In genomic region chr14:70735043-70735442, GRCh38 we compare ENCODE assay signal across 20 cellular contexts.
DNase-seq lines count a peak whose midpoint lies in the region; ATAC-seq and TF ChIP-seq lines count a peak whose summit lies in the region.
"Had no signal": no experiment of that assay in that cellular context is flagged by ENCODE, and none has a peak within 500 bp of the region (broad histone marks: within the 10 kb centered on the region; RNA-seq: fewer than 3 reads in every experiment).

No MANE protein-coding gene starts in this region.

- H3K9me3 Mint-ChIP-seq in naive thymus-derived CD4-positive, alpha-beta T cell: no peaks in the 10 kb centered on the region
- H3K9me3 Mint-ChIP-seq: stimulated activated effector memory CD8-positive, alpha-beta T cell treated with anti-CD3 and anti-CD28 coated beads, Interleukin-12 subunit alpha, Interleukin-12 subunit beta, amount 100 ng/mL, for 72 hours; type B pancreatic cell had no signal

- H3K4me3 Mint-ChIP-seq in naive thymus-derived CD4-positive, alpha-beta T cell: no peak overlapping the region
- H3K4me3 Mint-ChIP-seq: activated CD8-positive, alpha-beta memory T cell treated with anti-CD3 and anti-CD28 coated beads, Interleukin-2, amount 10 ng/mL, durations not matched to agents 7 days and 5 days; stimulated activated effector memory CD8-positive, alpha-beta T cell treated with anti-CD3 and anti-CD28 coated beads, Interleukin-12 subunit alpha, Interleukin-12 subunit beta, amount 100 ng/mL, for 72 hours; type B pancreatic cell had no signal

- H3K36me3 ChIP-seq in naive thymus-derived CD4-positive, alpha-beta T cell (ENCODE audit: control insufficient read depth in 2 of 3, insufficient read depth in 3 of 3, low read length in 3 of 3): peaks cover 0 to 48% (median 19%) of the 10 kb centered on the region in 3 experiments

- peaks cover 1 to 58% (median 48%) of the 10 kb centered on the region in 5 donors for H3K36me3 Mint-ChIP-seq in naive thymus-derived CD4-positive, alpha-beta T cell

- H3K9me3 ChIP-seq in naive thymus-derived CD4-positive, alpha-beta T cell (ENCODE audit: control insufficient read depth in 2 of 3, low read length in 3 of 3): no peaks in the 10 kb centered on the region
- H3K9me3 ChIP-seq: esophagus squamous epithelium, pancreas had no signal

- no peak overlapping the region for H3K4me3 ChIP-seq in fibroblast of villous mesenchyme (ENCODE audit: low read depth, low read length)
- no peak overlapping the region for H3K4me3 ChIP-seq in naive thymus-derived CD4-positive, alpha-beta T cell (ENCODE audit: low read length)
- H3K4me3 ChIP-seq: esophagus squamous epithelium, pancreas, PC-9 had no signal

- no peak overlapping the region for H3K27ac Mint-ChIP-seq in naive thymus-derived CD4-positive, alpha-beta T cell
- H3K27ac Mint-ChIP-seq: activated CD8-positive, alpha-beta memory T cell treated with anti-CD3 and anti-CD28 coated beads, Interleukin-2, amount 10 ng/mL, durations not matched to agents 7 days and 5 days; stimulated activated effector memory CD8-positive, alpha-beta T cell treated with anti-CD3 and anti-CD28 coated beads, Interleukin-12 subunit alpha, Interleukin-12 subunit beta, amount 100 ng/mL, for 72 hours had no signal

- POLR2A ChIA-PET in naive thymus-derived CD4-positive, alpha-beta T cell (lab: Charles Lee): no interaction called here

- CTCF ChIA-PET in naive thymus-derived CD4-positive, alpha-beta T cell (lab: Charles Lee): no interaction called here

- ATAC-seq in naive thymus-derived CD4-positive, alpha-beta T cell: no peak
- ATAC-seq: activated CD4-positive, CD25-positive, alpha-beta regulatory T cell treated with anti-CD3 and anti-CD28 coated beads, Interleukin-2, amount 50 U/mL, for 24 hours; activated CD8-positive, alpha-beta memory T cell treated with anti-CD3 and anti-CD28 coated beads, Interleukin-2, amount 10 ng/mL, durations not matched to agents 7 days and 5 days; left colon; pancreas; stimulated activated effector memory CD8-positive, alpha-beta T cell treated with anti-CD3 and anti-CD28 coated beads, Interleukin-12 subunit alpha, Interleukin-12 subunit beta, amount 100 ng/mL, for 72 hours had no signal

- peaks cover 0 to 3% (median 0%) of the 10 kb centered on the region in 7 donors for H3K4me1 Mint-ChIP-seq in naive thymus-derived CD4-positive, alpha-beta T cell
- H3K4me1 Mint-ChIP-seq: activated CD8-positive, alpha-beta memory T cell treated with anti-CD3 and anti-CD28 coated beads, Interleukin-2, amount 10 ng/mL, durations not matched to agents 7 days and 5 days; stimulated activated effector memory CD8-positive, alpha-beta T cell treated with anti-CD3 and anti-CD28 coated beads, Interleukin-12 subunit alpha, Interleukin-12 subunit beta, amount 100 ng/mL, for 72 hours had no signal

- no peaks in the 10 kb centered on the region for H3K27me3 Mint-ChIP-seq in naive thymus-derived CD4-positive, alpha-beta T cell
- H3K27me3 Mint-ChIP-seq: activated CD8-positive, alpha-beta memory T cell treated with anti-CD3 and anti-CD28 coated beads, Interleukin-2, amount 10 ng/mL, durations not matched to agents 7 days and 5 days; type B pancreatic cell had no signal

- TF ChIP-seq CTCF in fibroblast of villous mesenchyme (IDR thresholded peaks at IDR 0.05; ENCODE audit: insufficient read depth, low read depth, low read length): no peak

- intact Hi-C loops in naive thymus-derived CD4-positive, alpha-beta T cell (cut with micrococcal nuclease): no loop called here

- no peak overlapping the region for H3K27ac ChIP-seq in naive thymus-derived CD4-positive, alpha-beta T cell (ENCODE audit: low read depth, low read length)
- H3K27ac ChIP-seq: esophagus squamous epithelium, pancreas, PC-9 had no signal

- DNase-seq in DMS153 treated with DMSO at 0.1 percent for 48 hours (lab: John Stamatoyannopoulos, UW; ENCODE audit: unreplicated experiment) (peak; percentile 82), NCI-H128 (lab: John Stamatoyannopoulos, UW; ENCODE audit: unreplicated experiment) (peak; percentile 69), NCI-H82 (lab: John Stamatoyannopoulos, UW) (peak; percentile 96), fibroblast of villous mesenchyme (ENCODE audit: low read depth) (peak; percentile 10), CD1c-positive myeloid dendritic cell (ENCODE audit: extremely low spot score) (no peak), germinal center (ENCODE audit: low spot score) (no peak)
- DNase-seq in activated effector memory CD4-positive, alpha-beta T cell treated with anti-CD3 and anti-CD28 coated beads, Interleukin-2, amount 50 U/mL, for 16 hours: no peak
- DNase-seq in naive thymus-derived CD4-positive, alpha-beta T cell: no peak
- DNase-seq: activated CD8-positive, alpha-beta memory T cell treated with anti-CD3 and anti-CD28 coated beads, Interleukin-2, amount 10 ng/mL, durations not matched to agents 7 days and 5 days; activated naive CD4-positive, alpha-beta T cell; AML-193; esophagus squamous epithelium; KG1; left colon; NCI-H2029 treated with DMSO at 0.1 percent for 48 hours; pancreas; PC-9 had no signal

- H3K4me1 ChIP-seq in naive thymus-derived CD4-positive, alpha-beta T cell (ENCODE audit: control insufficient read depth in 2 of 2, insufficient read depth in 2 of 2, low read length in 2 of 2): no peaks in the 10 kb centered on the region
- H3K4me1 ChIP-seq: esophagus squamous epithelium, pancreas had no signal

- no peaks in the 10 kb centered on the region for H3K27me3 ChIP-seq in naive thymus-derived CD4-positive, alpha-beta T cell (ENCODE audit: control insufficient read depth in 2 of 2, insufficient read depth in 2 of 2, low read length in 2 of 2)
- H3K27me3 ChIP-seq: esophagus squamous epithelium, pancreas had no signal

Comparison
In these comparisons a context has a peak if more than half of its experiments do, and no peak if none do; other contexts are left out.
1. DNase-seq: peak in DMS153 treated with DMSO at 0.1 percent for 48 hours (single experiment), NCI-H128 (single experiment), NCI-H82 (single experiment) and fibroblast of villous mesenchyme (single experiment); none in activated effector memory CD4-positive, alpha-beta T cell treated with anti-CD3 and anti-CD28 coated beads, Interleukin-2, amount 50 U/mL, for 16 hours (single experiment), CD1c-positive myeloid dendritic cell (single experiment), naive thymus-derived CD4-positive, alpha-beta T cell (0 of 9) and germinal center (single experiment).